In genomic region chr6:718345-718744, GRCh38 we compare ENCODE assay signal across 26 cellular contexts.
"Had no signal": no experiment of that assay in that cellular context is flagged by ENCODE, and none has a peak within 500 bp of the region (broad histone marks: within the 10 kb centered on the region; RNA-seq: fewer than 3 reads in every experiment).

No MANE protein-coding gene starts in this region.

- H3K4me1 Mint-ChIP-seq: mesothelial cell of epicardium, neural progenitor cell had no signal

- H3K4me3 ChIP-seq: left ventricle myocardium inferior, lung, neural progenitor cell, ovary, right atrium auricular region, skin epidermis, tibial nerve, uterus had no signal

- H3K9ac ChIP-seq: neural progenitor cell had no signal

- H3K4me2 ChIP-seq: neural progenitor cell had no signal

- H3K4me1 ChIP-seq: neural progenitor cell, right atrium auricular region, uterus had no signal

- H3K36me3 ChIP-seq: left ventricle myocardium inferior, neural progenitor cell, ovary, right atrium auricular region, tibial nerve, uterus had no signal

- H3K4me3 Mint-ChIP-seq: mesothelial cell of epicardium; naive B cell; natural killer cell; nephron progenitor cell; neural progenitor cell; stimulated activated effector memory CD8-positive, alpha-beta T cell treated with anti-CD3 and anti-CD28 coated beads, Interleukin-12 subunit alpha, Interleukin-12 subunit beta, amount 100 ng/mL, for 72 hours; stimulated activated naive CD8-positive, alpha-beta T cell treated with anti-CD3 and anti-CD28 coated beads, Interleukin-15, Interleukin-2, amounts not matched to agents 100 ng/mL and 50 ng/mL, for 24 hours; type B pancreatic cell had no signal

- H2AFZ ChIP-seq: neural progenitor cell had no signal

- DNase-seq: hypothalamus; islet precursor cell; left ventricle myocardium inferior; mesendoderm; naive B cell; natural killer cell; nephron progenitor cell; ovary; stimulated activated CD4-positive, alpha-beta T cell treated with anti-CD3 and anti-CD28 coated beads, Interleukin-12 subunit alpha, Interleukin-12 subunit beta, amount 100 ng/mL, for 4 hours; stimulated activated CD4-positive, alpha-beta T cell treated with anti-CD3 and anti-CD28 coated beads, Interleukin-15, amount 100 ng/mL, for 24 hours; stimulated activated CD4-positive, alpha-beta T cell treated with anti-CD3 and anti-CD28 coated beads, Interleukin-2, amount 100 ng/mL, for 24 hours; stimulated activated CD4-positive, alpha-beta T cell treated with anti-CD3 and anti-CD28 coated beads, Interleukin-4, amount 100 ng/mL, for 24 hours; stimulated activated naive CD4-positive, alpha-beta T cell; substantia nigra; uterus had no signal

- H3K27me3 ChIP-seq: neural progenitor cell, ovary, right atrium auricular region, uterus had no signal

- ATAC-seq: natural killer cell; sciatic nerve; stimulated activated effector memory CD8-positive, alpha-beta T cell treated with anti-CD3 and anti-CD28 coated beads, Interleukin-12 subunit alpha, Interleukin-12 subunit beta, amount 100 ng/mL, for 72 hours had no signal

- H3K27ac ChIP-seq: left ventricle myocardium inferior, neural progenitor cell, ovary, right atrium auricular region, skin epidermis, tibial nerve, uterus had no signal

- H3K9me3 Mint-ChIP-seq: mesothelial cell of epicardium; natural killer cell; nephron progenitor cell; neural progenitor cell; stimulated activated effector memory CD8-positive, alpha-beta T cell treated with anti-CD3 and anti-CD28 coated beads, Interleukin-12 subunit alpha, Interleukin-12 subunit beta, amount 100 ng/mL, for 72 hours; stimulated activated naive CD8-positive, alpha-beta T cell treated with anti-CD3 and anti-CD28 coated beads, Interleukin-15, Interleukin-2, amounts not matched to agents 100 ng/mL and 50 ng/mL, for 24 hours; type B pancreatic cell had no signal

- H3K27ac Mint-ChIP-seq: mesothelial cell of epicardium; natural killer cell; nephron progenitor cell; neural progenitor cell; progenitor cell of endocrine pancreas; stimulated activated effector memory CD8-positive, alpha-beta T cell treated with anti-CD3 and anti-CD28 coated beads, Interleukin-12 subunit alpha, Interleukin-12 subunit beta, amount 100 ng/mL, for 72 hours; stimulated activated naive CD8-positive, alpha-beta T cell treated with anti-CD3 and anti-CD28 coated beads, Interleukin-15, Interleukin-2, amounts not matched to agents 100 ng/mL and 50 ng/mL, for 24 hours; type B pancreatic cell had no signal

- H3K9me3 ChIP-seq: left ventricle myocardium inferior, ovary, right atrium auricular region, tibial nerve, uterus had no signal

- H3K36me3 Mint-ChIP-seq: mesothelial cell of epicardium; natural killer cell; neural progenitor cell; stimulated activated effector memory CD8-positive, alpha-beta T cell treated with anti-CD3 and anti-CD28 coated beads, Interleukin-12 subunit alpha, Interleukin-12 subunit beta, amount 100 ng/mL, for 72 hours; type B pancreatic cell had no signal
